ENCODE assay signal across 8 cellular contexts in genomic region chr19:38335949-38336637, GRCh38. TPM values are rescaled to one million over a fixed set of nuclear protein-coding genes. Genes with fewer than 3 reads are reported as not detected.
DNase-seq lines count a peak whose midpoint lies in the region; ATAC-seq and TF ChIP-seq lines count a peak whose summit lies in the region.

No MANE protein-coding gene starts in this region.

- H3K36me3 ChIP-seq in OCI-LY7 (ENCODE audit: insufficient read depth, low read length), result no peaks in the 10 kb centered on the region

- peak overlapping the region; percentile 88 to 99 (median 96) for H3K4me3 Mint-ChIP-seq in IgD-negative memory B cell

- POLR2A ChIA-PET in OCI-LY7 (lab: Charles Lee), result interaction anchor here (0.9 to 1.5 kb wide), 3 partner anchors 12 to 101 kb away, joined by 3 to 12 read pairs (median 6); partner anchors contain the start of gene PSMD8

- H3K9me3 ChIP-seq in OCI-LY7 (ENCODE audit: low read length), result no peaks in the 10 kb centered on the region

- no peaks in the 10 kb centered on the region for H3K9me3 Mint-ChIP-seq in IgD-negative memory B cell

- BruUV-seq in OCI-LY7 (replicated peaks; lab: Mats Ljungman, UMichigan), result no TSS peak

- peak overlapping the region; percentile 92 for H2AFZ ChIP-seq in OCI-LY7 (ENCODE audit: low read length)

- intact Hi-C loops in OCI-LY7 (cut with micrococcal nuclease; ENCODE audit: unreplicated experiment), result loop anchor here (1.0 kb wide), 5 partner anchors 38 to 438 kb away; partner anchors contain the start of gene PSMD8

- no peaks in the 10 kb centered on the region for H3K27me3 Mint-ChIP-seq in IgD-negative memory B cell

- H3K27ac ChIP-seq in OCI-LY7 (ENCODE audit: low read depth, low read length, poor library complexity, severe bottlenecking) (peak overlapping the region; percentile 79), epithelial cell of prostate (peak overlapping the region; percentile 89)

- TF ChIP-seq CTCF in OCI-LY7 (conservative IDR thresholded peaks at IDR 0.05; ENCODE audit: low read length), result no peak

- H3K27ac Mint-ChIP-seq in IgD-negative memory B cell, result peak overlapping the region; percentile 87 to 99 (median 87)

- peaks cover 5% of the 10 kb centered on the region for H3K4me1 ChIP-seq in OCI-LY7 (ENCODE audit: insufficient read depth, low read length, poor library complexity, severe bottlenecking)

- CTCF ChIA-PET in OCI-LY7 (lab: Charles Lee; ENCODE audit: unreplicated experiment), result interaction anchor here (0.6 to 0.8 kb wide), 5 partner anchors 38 to 199 kb away, joined by 3 to 15 read pairs (median 5); partner anchors contain the start of gene PSMD8

- peak; percentile 69 for ATAC-seq in GM21529 (IDR thresholded peaks at IDR 0.05; ENCODE audit: unreplicated experiment)

- H3K4me3 ChIP-seq in OCI-LY7 (ENCODE audit: low read depth, low read length, poor library complexity, severe bottlenecking), result peak overlapping the region; percentile 79

- H3K9me2 ChIP-seq in OCI-LY7 (ENCODE audit: insufficient read depth, low read length), result no peaks in the 10 kb centered on the region

- no peaks in the 10 kb centered on the region for H3K36me3 Mint-ChIP-seq in IgD-negative memory B cell

- peak overlapping the region; percentile 92 for H3K4me2 ChIP-seq in OCI-LY7 (ENCODE audit: low read length)

- peak; percentile 97 for DNase-seq in DMS114 treated with DMSO at 0.1 percent for 48 hours (lab: John Stamatoyannopoulos, UW; ENCODE audit: unreplicated experiment)
- DNase-seq in OCI-LY7 (ENCODE audit: low spot score), result peak; percentile 96
- DNase-seq in activated T-cell treated with anti-CD3 and anti-CD28 coated beads for 4 hours, result peak; percentile 93
- DNase-seq in epithelial cell of prostate (ENCODE audit: low read depth, low spot score), result peak; percentile 88
- peak; percentile 97 for DNase-seq in mucosa of gallbladder (ENCODE audit: low spot score)
- DNase-seq in stimulated activated CD8-positive, alpha-beta memory T cell treated with anti-CD3 and anti-CD28 coated beads, Interleukin-4, amount 100 ng/mL, for 1 hour (ENCODE audit: low read depth in 2 of 2, low spot score in 1 of 2), result peak; percentile 82 to 90

- peaks cover 0 to 11% (median 8%) of the 10 kb centered on the region in 3 donors for H3K4me1 Mint-ChIP-seq in IgD-negative memory B cell

- no peaks in the 10 kb centered on the region for H4K20me1 ChIP-seq in OCI-LY7 (ENCODE audit: insufficient read depth, low read length)

- no peaks in the 10 kb centered on the region for H3K79me2 ChIP-seq in OCI-LY7 (ENCODE audit: insufficient read depth, low read depth, low read length)

RNA-seq across cellular contexts. Expression of gene CATSPERG, which starts 0.5 kb away (rescaled TPM):
- 1.6 TPM for polyA plus RNA-seq in IgD-negative memory B cell
- 1.9 and 4.3 TPM in 2 replicates for total RNA-seq in OCI-LY7 (2014; rRNA removed; shearing (Covaris generic))
- 8.3 and 9.4 TPM in 2 replicates for total RNA-seq in OCI-LY7 (2022)
- 11.9 TPM for total RNA-seq in mucosa of gallbladder

RNA-seq across cellular contexts. Expression of gene KCNK6, which starts 16.4 kb away (rescaled TPM):
- 3.6 TPM for polyA plus RNA-seq in IgD-negative memory B cell
- total RNA-seq in OCI-LY7 (2014; rRNA removed; shearing (Covaris generic)), result 1.7 and 1.8 TPM in 2 replicates
- 5.4 and 6.9 TPM in 2 replicates for total RNA-seq in OCI-LY7 (2022)
- total RNA-seq in mucosa of gallbladder, result 21.5 TPM

RNA-seq across cellular contexts. Expression of gene YIF1B, which starts 20.3 kb away (rescaled TPM):
- polyA plus RNA-seq in IgD-negative memory B cell, result 33.7 TPM
- 44.3 and 68.3 TPM in 2 replicates for total RNA-seq in OCI-LY7 (2014; rRNA removed; shearing (Covaris generic))
- 59.3 and 64.3 TPM in 2 replicates for total RNA-seq in OCI-LY7 (2022)
- total RNA-seq in mucosa of gallbladder, result 31.6 TPM

RNA-seq across cellular contexts. Expression of gene C19orf33, which starts 32.0 kb away (rescaled TPM):
- polyA plus RNA-seq in IgD-negative memory B cell, result 0.83 TPM
- not detected in 2 replicates for total RNA-seq in OCI-LY7 (2014; rRNA removed; shearing (Covaris generic))
- total RNA-seq in OCI-LY7 (2022), result not detected in 2 replicates
- total RNA-seq in mucosa of gallbladder, result 77.7 TPM

RNA-seq across cellular contexts. Expression of gene PSMD8, which starts 38.3 kb away (rescaled TPM):
- polyA plus RNA-seq in IgD-negative memory B cell, result 191 TPM
- total RNA-seq in OCI-LY7 (2014; rRNA removed; shearing (Covaris generic)), result 224 and 238 TPM in 2 replicates
- 158 and 169 TPM in 2 replicates for total RNA-seq in OCI-LY7 (2022)
- 112 TPM for total RNA-seq in mucosa of gallbladder

Comparison
In these comparisons a context has a peak if more than half of its experiments do, and no peak if none do; other contexts are left out.
1. Peak in every context shown above with its lines: DNase-seq, ATAC-seq, H3K4me3 ChIP-seq and H3K27ac ChIP-seq.